Comparison of ENCODE assay signal across 15 cellular contexts in the genomic region with DNA sequence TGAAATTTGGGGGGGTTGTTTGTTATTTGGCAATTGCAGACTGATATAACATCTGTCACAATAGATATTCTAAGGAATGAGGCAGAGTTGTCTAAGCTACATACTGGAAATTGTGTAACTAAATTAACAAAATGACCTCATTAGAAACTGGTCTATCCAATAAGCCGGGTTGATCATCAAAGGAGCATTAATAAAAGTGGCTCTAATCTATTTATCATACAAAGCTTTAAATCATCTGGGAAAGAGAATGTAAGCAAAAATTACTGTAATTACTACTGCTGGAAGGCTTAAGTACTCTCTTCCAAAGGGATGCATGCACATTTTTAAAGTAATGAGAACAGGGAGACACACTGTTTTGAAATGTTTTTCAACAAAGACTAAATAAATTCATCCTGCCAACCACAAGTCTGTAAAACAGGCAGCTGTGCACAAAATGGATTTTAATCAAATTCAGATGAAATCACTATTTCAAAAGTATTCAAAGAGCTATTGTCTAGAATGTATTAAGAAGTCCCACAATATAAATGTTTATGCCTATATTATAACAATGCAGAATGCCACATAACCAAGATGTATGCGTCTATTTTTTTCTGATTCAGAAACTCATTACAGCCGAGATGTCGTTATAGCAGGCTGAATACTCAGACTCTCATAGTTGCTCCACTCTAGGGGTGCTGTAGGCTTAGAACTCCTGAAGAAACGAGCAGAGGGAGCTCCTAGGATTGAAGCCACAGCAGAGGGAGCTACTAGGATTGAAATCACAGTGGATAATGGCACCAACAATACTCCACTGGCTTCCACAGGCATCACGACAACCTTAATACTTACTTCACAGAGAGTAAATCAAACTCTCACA.
DNase-seq lines count a peak whose midpoint lies in the region; ATAC-seq, FAIRE-seq and TF ChIP-seq lines count a peak whose summit lies in the region.
"Had no signal": no experiment of that assay in that cellular context is flagged by ENCODE, and none has a peak within 500 bp of the region (broad histone marks: within the 10 kb centered on the region; RNA-seq: fewer than 3 reads in every experiment).

No MANE protein-coding gene starts in this region.

- peaks cover 12% of the 10 kb centered on the region for H3K4me1 ChIP-seq in A549
- peaks cover 0 to 17% (median 13%) of the 10 kb centered on the region in 4 donors for H3K4me1 ChIP-seq in esophagus muscularis mucosa

- H3K27ac ChIP-seq in A549 (no peak overlapping the region), esophagus muscularis mucosa (replicated peaks in 1 of 4) (no peak overlapping the region)

- H3K9me3 ChIP-seq in A549, result no peaks in the 10 kb centered on the region
- no peaks in the 10 kb centered on the region for H3K9me3 ChIP-seq in esophagus muscularis mucosa

- POLR2A ChIA-PET in A549 (lab: Yijun Ruan, JAX), result no interaction called here

- H3K27me3 ChIP-seq in esophagus muscularis mucosa, result no peaks in the 10 kb centered on the region

- TF ChIP-seq EP300 in A549 (IDR thresholded peaks at IDR 0.05), result no peak
- TF ChIP-seq EP300 in esophagus muscularis mucosa (IDR thresholded peaks at IDR 0.05), result no peak

- H3K4me2 ChIP-seq in A549, result no peak overlapping the region

- DNase-seq in A549 (ENCODE audit: low read depth in 1 of 2, low spot score in 1 of 2) (no peak), GM04503 (ENCODE audit: low read depth) (peak; percentile 14), medulla oblongata (ENCODE audit: extremely low spot score) (peak; percentile 30), esophagus muscularis mucosa (ENCODE audit: extremely low spot score) (no peak), cerebellar cortex (ENCODE audit: low spot score) (no peak), NCI-H226 (no peak)
- DNase-seq: ACHN; CD8-positive, alpha-beta memory T cell; H9; NCI-H1694; NCI-H2171; NCI-H774; SIG-M5 had no signal

- no peak for TF ChIP-seq RAD21 in A549 (conservative IDR thresholded peaks at IDR 0.05 in 1 of 2, IDR thresholded peaks at IDR 0.05 in 1 of 2)

- H3K4me3 ChIP-seq in A549, result no peak overlapping the region
- no peak overlapping the region for H3K4me3 ChIP-seq in esophagus muscularis mucosa

- WGBS in A549 (ENCODE audit: missing lambda C conversion rate), result 72% methylated on average over 6 of the region's 6 CpGs
- WGBS in esophagus muscularis mucosa, result 60% methylated on average over 6 of the region's 6 CpGs

- peaks cover 4 to 31% (median 13%) of the 10 kb centered on the region in 4 donors for H3K36me3 ChIP-seq in esophagus muscularis mucosa

- no peak for TF ChIP-seq CTCF in A549 (IDR thresholded peaks at IDR 0.05)
- TF ChIP-seq CTCF in esophagus muscularis mucosa (IDR thresholded peaks at IDR 0.05), result no peak

- TF ChIP-seq POLR2A in A549 (IDR thresholded peaks at IDR 0.05; ENCODE audit: low read length) (no peak), esophagus muscularis mucosa (IDR thresholded peaks at IDR 0.05; ENCODE audit: low read depth) (no peak)

- FAIRE-seq in A549 (lab: Jason Lieb, UNC) (peak; percentile 59), endometrium (lab: Jason Lieb, UNC) (peak; percentile 98)

- CTCF ChIA-PET in A549 (lab: Yijun Ruan, JAX), result no interaction called here

- ATAC-seq in A549, result no peak
- ATAC-seq in HG03025 (IDR thresholded peaks at IDR 0.05; ENCODE audit: low FRiP score, unreplicated experiment), result no peak

- intact Hi-C loops in esophagus muscularis mucosa (cut with DNase I), result no loop called here

TF ChIP-seq in A549, 52 proteins besides CTCF, POLR2A, EP300 and RAD21:
- TF ChIP-seq ZFP36 (IDR thresholded peaks at IDR 0.05; ENCODE audit: borderline replicate concordance, partially characterized antibody) (no peak), JUN (IDR thresholded peaks at IDR 0.05) (no peak), NR3C1 (IDR thresholded peaks at IDR 0.05) (no peak), ESRRA (IDR thresholded peaks at IDR 0.05; ENCODE audit: borderline replicate concordance, low read length) (no peak), TFCP2L1 (CRISPR knock-in tag; IDR thresholded peaks at IDR 0.05) (no peak), ZSCAN20 (CRISPR knock-in tag; IDR thresholded peaks at IDR 0.05) (no peak), PBX3 (IDR thresholded peaks at IDR 0.05) (no peak), CBX8 (IDR thresholded peaks at IDR 0.05) (no peak), HOXB5 (CRISPR knock-in tag; IDR thresholded peaks at IDR 0.05) (no peak)
- TF ChIP-seq, protein P1, sequence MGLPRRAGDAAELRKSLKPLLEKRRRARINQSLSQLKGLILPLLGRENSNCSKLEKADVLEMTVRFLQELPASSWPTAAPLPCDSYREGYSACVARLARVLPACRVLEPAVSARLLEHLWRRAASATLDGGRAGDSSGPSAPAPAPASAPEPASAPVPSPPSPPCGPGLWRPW (IDR thresholded peaks at IDR 0.05), result no peak

Comparison
In these comparisons a context has a peak if more than half of its experiments do, and no peak if none do; other contexts are left out.
1. DNase-seq: peak in GM04503 (single experiment) and medulla oblongata (single experiment); none in A549 (0 of 2), esophagus muscularis mucosa (single experiment), cerebellar cortex (single experiment) and NCI-H226 (single experiment).